ENCODE assay signal across 9 cellular contexts in genomic region chr7:44486693-44487092, GRCh38. TPM values are rescaled to one million over a fixed set of nuclear protein-coding genes. Genes with fewer than 3 reads are reported as not detected.
DNase-seq lines count a peak whose midpoint lies in the region.
"Had no signal": no experiment of that assay in that cellular context is flagged by ENCODE, and none has a peak within 500 bp of the region (broad histone marks: within the 10 kb centered on the region; RNA-seq: fewer than 3 reads in every experiment).

No MANE protein-coding gene starts in this region.

- peak overlapping the region; percentile 26 for H3K27ac Mint-ChIP-seq in activated T-helper 1 cell treated with anti-CD3 and anti-CD28 coated beads, Interleukin-12 subunit alpha, Interleukin-12 subunit beta, Interleukin-2, Interleukin-4 antibody, amounts not matched to agents 30 ng/mL and 10 ng/mL and 1 ng/mL, durations not matched to agents 14 hours and 24 hours and 36 hours

- DNase-seq in AG08395 (ENCODE audit: low spot score) (peak; percentile 15), H7 (peak; percentile 15), foreskin melanocyte (peak; percentile 26), LoVo (ENCODE audit: low spot score) (no peak), islet precursor cell (no peak), inferior parietal cortex (ENCODE audit: extremely low spot score) (no peak), posterior vena cava (ENCODE audit: low spot score) (no peak)
- no peak for DNase-seq in activated T-helper 1 cell treated with anti-CD3 and anti-CD28 coated beads, Interleukin-12 subunit alpha, Interleukin-12 subunit beta, Interleukin-2, Interleukin-4 antibody, amounts not matched to agents 30 ng/mL and 10 ng/mL and 1 ng/mL, durations not matched to agents 14 hours and 24 hours and 36 hours (ENCODE audit: low spot score)
- DNase-seq: NCI-H1092 treated with DMSO at 0.1 percent for 48 hours had no signal

- intact Hi-C loops in activated T-helper 1 cell treated with anti-CD3 and anti-CD28 coated beads, Interleukin-12 subunit alpha, Interleukin-12 subunit beta, Interleukin-2, Interleukin-4 antibody, amounts not matched to agents 30 ng/mL and 10 ng/mL and 1 ng/mL, durations not matched to agents 14 hours and 24 hours and 36 hours (cut with micrococcal nuclease): no loop called here
- intact Hi-C loops in posterior vena cava (cut with DNase I): no loop called here

- H3K4me3 Mint-ChIP-seq in activated T-helper 1 cell treated with anti-CD3 and anti-CD28 coated beads, Interleukin-12 subunit alpha, Interleukin-12 subunit beta, Interleukin-2, Interleukin-4 antibody, amounts not matched to agents 30 ng/mL and 10 ng/mL and 1 ng/mL, durations not matched to agents 14 hours and 24 hours and 36 hours: peak overlapping the region; percentile 35

- no peak overlapping the region for H3K4me3 ChIP-seq in H7 (ENCODE audit: insufficient read depth, low read depth, low read length)

- H3K36me3 ChIP-seq in H7 (replicated peaks; ENCODE audit: control insufficient read depth, insufficient read depth, low read length): peaks cover 11% of the 10 kb centered on the region

- no peaks in the 10 kb centered on the region for H3K27me3 Mint-ChIP-seq in activated T-helper 1 cell treated with anti-CD3 and anti-CD28 coated beads, Interleukin-12 subunit alpha, Interleukin-12 subunit beta, Interleukin-2, Interleukin-4 antibody, amounts not matched to agents 30 ng/mL and 10 ng/mL and 1 ng/mL, durations not matched to agents 14 hours and 24 hours and 36 hours (ENCODE audit: insufficient read depth)

- peaks cover 56% of the 10 kb centered on the region for H3K36me3 Mint-ChIP-seq in activated T-helper 1 cell treated with anti-CD3 and anti-CD28 coated beads, Interleukin-12 subunit alpha, Interleukin-12 subunit beta, Interleukin-2, Interleukin-4 antibody, amounts not matched to agents 30 ng/mL and 10 ng/mL and 1 ng/mL, durations not matched to agents 14 hours and 24 hours and 36 hours (ENCODE audit: low read depth)

- peaks cover 74% of the 10 kb centered on the region for H3K4me1 Mint-ChIP-seq in activated T-helper 1 cell treated with anti-CD3 and anti-CD28 coated beads, Interleukin-12 subunit alpha, Interleukin-12 subunit beta, Interleukin-2, Interleukin-4 antibody, amounts not matched to agents 30 ng/mL and 10 ng/mL and 1 ng/mL, durations not matched to agents 14 hours and 24 hours and 36 hours (ENCODE audit: low read depth)

- H3K27me3 ChIP-seq in H7 (ENCODE audit: control insufficient read depth, insufficient read depth, low read length): no peaks in the 10 kb centered on the region

- peaks cover 18% of the 10 kb centered on the region for H3K9me3 Mint-ChIP-seq in activated T-helper 1 cell treated with anti-CD3 and anti-CD28 coated beads, Interleukin-12 subunit alpha, Interleukin-12 subunit beta, Interleukin-2, Interleukin-4 antibody, amounts not matched to agents 30 ng/mL and 10 ng/mL and 1 ng/mL, durations not matched to agents 14 hours and 24 hours and 36 hours

RNA-seq across cellular contexts. Expression of gene NUDCD3, which starts 3.8 kb away (rescaled TPM):
- total RNA-seq in H7 (2014; rRNA removed; shearing (Covaris generic)): 68.1 and 79.4 TPM in 2 replicates
- 77.9 and 83.1 TPM in 2 replicates for total RNA-seq in activated T-helper 1 cell treated with anti-CD3 and anti-CD28 coated beads, Interleukin-12 subunit alpha, Interleukin-12 subunit beta, Interleukin-2, Interleukin-4 antibody, amounts not matched to agents 30 ng/mL and 10 ng/mL and 1 ng/mL, durations not matched to agents 14 hours and 24 hours and 36 hours
- total RNA-seq in posterior vena cava: 10 to 100 TPM; 70.6 to 75.1 TPM

RNA-seq across cellular contexts. Expression of gene NPC1L1, which starts 54.4 kb away (rescaled TPM):
- not detected in 2 replicates for total RNA-seq in H7 (2014; rRNA removed; shearing (Covaris generic))
- total RNA-seq in activated T-helper 1 cell treated with anti-CD3 and anti-CD28 coated beads, Interleukin-12 subunit alpha, Interleukin-12 subunit beta, Interleukin-2, Interleukin-4 antibody, amounts not matched to agents 30 ng/mL and 10 ng/mL and 1 ng/mL, durations not matched to agents 14 hours and 24 hours and 36 hours: not detected in 2 replicates
- under 1 TPM; 0.14 to 0.23 TPM for total RNA-seq in posterior vena cava

Comparison
In these comparisons a context has a peak if more than half of its experiments do, and no peak if none do; other contexts are left out.
1. DNase-seq: peak in AG08395 (single experiment), H7 (single experiment) and foreskin melanocyte (single experiment); none in activated T-helper 1 cell treated with anti-CD3 and anti-CD28 coated beads, Interleukin-12 subunit alpha, Interleukin-12 subunit beta, Interleukin-2, Interleukin-4 antibody, amounts not matched to agents 30 ng/mL and 10 ng/mL and 1 ng/mL, durations not matched to agents 14 hours and 24 hours and 36 hours (single experiment), LoVo (single experiment), islet precursor cell (single experiment), inferior parietal cortex (single experiment) and posterior vena cava (single experiment).